ENCODE assay signal across 18 cellular contexts in the genomic region with DNA sequence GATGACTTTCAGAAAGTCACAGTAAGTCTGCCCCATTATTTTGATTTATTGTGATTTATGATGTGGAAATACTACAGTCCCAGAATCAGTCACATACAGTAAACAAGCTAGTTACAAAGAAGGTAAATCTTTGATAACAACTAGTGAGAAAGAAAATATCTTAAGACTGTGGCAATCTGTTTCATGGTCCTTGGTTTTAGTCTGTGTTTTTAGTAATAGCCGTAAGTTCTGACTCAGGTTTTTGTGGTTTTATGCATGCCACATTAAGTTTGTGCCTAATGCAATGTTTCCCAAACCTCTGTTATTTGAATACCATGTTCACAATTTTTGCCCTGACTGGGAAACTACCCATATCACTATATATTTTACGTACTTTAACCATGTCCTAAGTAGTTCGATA. TPM values are rescaled to one million over a fixed set of nuclear protein-coding genes. Genes with fewer than 3 reads are reported as not detected.
A peak's percentile ranks its signal among the peaks of the same experiment; 100 is the strongest.
DNase-seq lines count a peak whose midpoint lies in the region; ATAC-seq, FAIRE-seq and TF ChIP-seq lines count a peak whose summit lies in the region.
"Had no signal": no experiment of that assay in that cellular context is flagged by ENCODE, and none has a peak within 500 bp of the region (broad histone marks: within the 10 kb centered on the region; RNA-seq: fewer than 3 reads in every experiment).

No MANE protein-coding gene starts in this region.

- no peak for TF ChIP-seq POLR2A in GM12892 (IDR thresholded peaks at IDR 0.05; ENCODE audit: low read depth, low read length)

- H3K36me3 Mint-ChIP-seq in CD14-positive monocyte, result peaks cover 52 to 63% of the 10 kb centered on the region in 2 donors

- no peak overlapping the region for H3K4me3 Mint-ChIP-seq in CD14-positive monocyte

- no peaks in the 10 kb centered on the region for H3K9me3 Mint-ChIP-seq in CD14-positive monocyte

- TF ChIP-seq CTCF in AG10803 (conservative IDR thresholded peaks at IDR 0.05; ENCODE audit: low read length), result no peak
- no peak for TF ChIP-seq CTCF in astrocyte of the spinal cord (IDR thresholded peaks at IDR 0.05; ENCODE audit: low read depth, low read length)
- no peak for TF ChIP-seq CTCF in CD14-positive monocyte (IDR thresholded peaks at IDR 0.05)

- ATAC-seq in HG03565 (IDR thresholded peaks at IDR 0.05; ENCODE audit: unreplicated experiment) (peak; percentile 58), Right ventricle myocardium superior (ENCODE audit: poor library complexity) (no peak), GM18873 (IDR thresholded peaks at IDR 0.05; ENCODE audit: low FRiP score, unreplicated experiment) (no peak)
- ATAC-seq: heart right ventricle, SK-N-SH treated with all-trans-retinoic acid at 6 μM for 48 hours had no signal

- FAIRE-seq in GM12892 (lab: Jason Lieb, UNC), result peak; percentile 27
- FAIRE-seq: colon, kidney, small intestine had no signal

- peaks cover 3% of the 10 kb centered on the region for H3K4me1 Mint-ChIP-seq in CD14-positive monocyte

- no peak overlapping the region for H3K27ac Mint-ChIP-seq in CD14-positive monocyte

- H3K4me3 ChIP-seq in AG10803 (ENCODE audit: low read length) (no peak overlapping the region), astrocyte of the spinal cord (ENCODE audit: low read depth, low read length) (no peak overlapping the region)
- H3K4me3 ChIP-seq: HAP-1, heart right ventricle, uterus had no signal

- no peaks in the 10 kb centered on the region for H3K27me3 Mint-ChIP-seq in CD14-positive monocyte (ENCODE audit: low read depth in 3 of 3)

- in situ Hi-C loops in astrocyte of the spinal cord (cut with HindIII; ENCODE audit: low sequenced_read_pairs), result no loop called here

- intact Hi-C loops in Right ventricle myocardium superior (cut with DNase I), result no loop called here
- intact Hi-C loops in CD14-positive monocyte (cut with micrococcal nuclease), result no loop called here

- DNase-seq in AG10803 (ENCODE audit: low read depth) (peak; percentile 10), GM12892 (ENCODE audit: insufficient read length) (no peak), astrocyte of the spinal cord (ENCODE audit: low read depth, low spot score) (peak; percentile 72), Right ventricle myocardium superior (no peak), NCI-H446 (lab: John Stamatoyannopoulos, UW) (no peak), CD14-positive monocyte (ENCODE audit: low spot score) (no peak)
- DNase-seq: heart right ventricle; kidney; NCI-H1694; NCI-H510A; small intestine; stimulated activated naive CD4-positive, alpha-beta T cell treated with Interleukin-2 at 50 U/mL for 16 hours; uterus had no signal

RNA-seq across cellular contexts. Expression of gene CEP295, which starts 6.7 kb away (rescaled TPM):
- polyA plus RNA-seq in GM12892 (2012; ENCODE audit: missing spikeins), result 16.7 TPM
- 4.5 TPM for total RNA-seq in Right ventricle myocardium superior
- polyA plus RNA-seq in CD14-positive monocyte, result under 1 TPM; 0.29 to 1.00 TPM

Comparison
In these comparisons a context has a peak if more than half of its experiments do, and no peak if none do; other contexts are left out.
1. DNase-seq: peak in AG10803 (single experiment) and astrocyte of the spinal cord (single experiment); none in GM12892 (single experiment), Right ventricle myocardium superior (single experiment), NCI-H446 (0 of 2) and CD14-positive monocyte (single experiment).